Comparison of ENCODE assay signal across 29 cellular contexts in genomic region chr2:196475621-196476020, GRCh38.
"Had no signal": no experiment of that assay in that cellular context is flagged by ENCODE, and none has a peak within 500 bp of the region (broad histone marks: within the 10 kb centered on the region; RNA-seq: fewer than 3 reads in every experiment).

No MANE protein-coding gene starts in this region.

- H3K27ac ChIP-seq: coronary artery, epithelial cell of prostate, esophagus squamous epithelium, gastrocnemius medialis, left lung, lower lobe of right lung had no signal

- H3K9me3 ChIP-seq: esophagus squamous epithelium, gastrocnemius medialis, heart right ventricle, left lung, lower lobe of right lung, mucosa of descending colon had no signal

- H3K9me3 Mint-ChIP-seq: endodermal cell; mesothelial cell of epicardium; naive B cell; naive thymus-derived CD8-positive, alpha-beta T cell had no signal

- H3K36me3 Mint-ChIP-seq: mesothelial cell of epicardium; naive B cell; naive thymus-derived CD8-positive, alpha-beta T cell had no signal

- H3K36me3 ChIP-seq: esophagus squamous epithelium, gastrocnemius medialis, heart right ventricle, left lung, lower lobe of right lung had no signal

- H3K4me3 ChIP-seq: coronary artery, dorsolateral prefrontal cortex, esophagus squamous epithelium, gastrocnemius medialis, heart right ventricle, left lung, lower lobe of right lung, mucosa of descending colon had no signal

- H3K4me1 ChIP-seq: esophagus squamous epithelium, gastrocnemius medialis, left lung, lower lobe of right lung had no signal

- ATAC-seq: esophagus mucosa; gastrocnemius medialis; heart right ventricle; left cardiac atrium; left lung; left ventricle myocardium superior; lower lobe of right lung; mucosa of descending colon; naive thymus-derived CD8-positive, alpha-beta T cell had no signal

- H3K27ac Mint-ChIP-seq: endodermal cell, mesothelial cell of epicardium, naive B cell had no signal

- H3K4me1 Mint-ChIP-seq: endodermal cell; mesothelial cell of epicardium; naive B cell; naive thymus-derived CD8-positive, alpha-beta T cell had no signal

- H3K27me3 ChIP-seq: dorsolateral prefrontal cortex, esophagus squamous epithelium, gastrocnemius medialis, heart right ventricle, left lung had no signal

- H3K4me3 Mint-ChIP-seq: endodermal cell; mesothelial cell of epicardium; naive B cell; naive thymus-derived CD8-positive, alpha-beta T cell had no signal

- FAIRE-seq: endometrium, islet of Langerhans, keratinocyte had no signal

- DNase-seq: dermis blood vessel endothelial cell; dorsolateral prefrontal cortex; effector CD4-positive, alpha-beta T cell; effector memory CD4-positive, alpha-beta T cell; endodermal cell; erythroblast; esophagus squamous epithelium; foreskin fibroblast; foreskin melanocyte; gastrocnemius medialis; glutamatergic neuron; head of caudate nucleus; heart right ventricle; hippocampal formation; left cardiac atrium; left lung; left ventricle myocardium superior; lower lobe of right lung; mesenchymal stem cell; mucosa of descending colon; naive B cell; naive thymus-derived CD8-positive, alpha-beta T cell had no signal
